In genomic region chr11:3786781-3787428, GRCh38 we compare ENCODE assay signal across 9 cellular contexts. TPM values are rescaled to one million over a fixed set of nuclear protein-coding genes. Genes with fewer than 3 reads are reported as not detected.
DNase-seq lines count a peak whose midpoint lies in the region; ATAC-seq and TF ChIP-seq lines count a peak whose summit lies in the region.
"Had no signal": no experiment of that assay in that cellular context is flagged by ENCODE, and none has a peak within 500 bp of the region (broad histone marks: within the 10 kb centered on the region; RNA-seq: fewer than 3 reads in every experiment).

No MANE protein-coding gene starts in this region.

- no peak for DNase-seq in activated CD4-positive, alpha-beta T cell treated with anti-CD3 and anti-CD28 coated beads, Interleukin-2, amount 10 ng/mL, durations not matched to agents 24 days and 14 days
- DNase-seq in activated CD4-positive, alpha-beta T cell treated with anti-CD3 and anti-CD28 coated beads, Interleukin-2, amount 50 U/mL, for 4 hours: no peak
- no peak for DNase-seq in T-cell
- DNase-seq in fibroblast of gingiva (ENCODE audit: low read depth): peak; percentile 23
- no peak for DNase-seq in progenitor cell of endocrine pancreas (ENCODE audit: low spot score, unreplicated experiment)
- no peak for DNase-seq in A673 (ENCODE audit: low spot score)
- DNase-seq in NCI-H2081 treated with DMSO at 0.1 percent for 48 hours (lab: John Stamatoyannopoulos, UW): no peak
- DNase-seq: NCI-H510A had no signal

- intact Hi-C loops in activated CD4-positive, alpha-beta T cell treated with anti-CD3 and anti-CD28 coated beads, Interleukin-2, amount 10 ng/mL, durations not matched to agents 24 days and 14 days (cut with micrococcal nuclease): loop anchor here (5.0 kb wide), 1 partner anchor 40 kb away; no protein-coding TSS in a partner anchor
- intact Hi-C loops in A673 (cut with micrococcal nuclease; ENCODE audit: unreplicated experiment): no loop called here

- H3K4me1 ChIP-seq in A673 (ENCODE audit: insufficient read depth, low read length, poor library complexity, severe bottlenecking): no peaks in the 10 kb centered on the region

- no TSS peak for BruUV-seq in A673 (replicated peaks; lab: Mats Ljungman, UMichigan)

- H3K9me3 ChIP-seq in A673 (ENCODE audit: low read depth, low read length, poor library complexity, severe bottlenecking): no peaks in the 10 kb centered on the region

- CTCF ChIA-PET in T-cell (lab: Charles Lee): interaction anchor here in 1 of 2 donors (0.8 kb wide), 1 partner anchor 22 kb away, joined by 4 read pairs; the partner anchor contains the start of gene PGAP2
- CTCF ChIA-PET in A673 (lab: Charles Lee): no interaction called here

- TF ChIP-seq CTCF in progenitor cell of endocrine pancreas (IDR thresholded peaks at IDR 0.05; ENCODE audit: unreplicated experiment): no peak
- TF ChIP-seq CTCF in A673 (conservative IDR thresholded peaks at IDR 0.05; ENCODE audit: low read depth, low read length): no peak

- peaks cover 14% of the 10 kb centered on the region for H3K36me3 ChIP-seq in A673 (ENCODE audit: insufficient read depth, low read length, poor library complexity, severe bottlenecking)

- ATAC-seq in T-cell (replicated peaks in 1 of 4): no peak
- ATAC-seq in HG03039 (IDR thresholded peaks at IDR 0.05; ENCODE audit: unreplicated experiment): no peak

- no peak overlapping the region for H3K27ac ChIP-seq in A673 (ENCODE audit: low read depth, low read length, poor library complexity, severe bottlenecking)

- H3K27me3 Mint-ChIP-seq in activated CD4-positive, alpha-beta T cell treated with anti-CD3 and anti-CD28 coated beads, Interleukin-2, amount 10 ng/mL, durations not matched to agents 24 days and 14 days: no peaks in the 10 kb centered on the region
- no peaks in the 10 kb centered on the region for H3K27me3 Mint-ChIP-seq in T-cell
- H3K27me3 Mint-ChIP-seq in progenitor cell of endocrine pancreas: no peaks in the 10 kb centered on the region

- no peak overlapping the region for H3K4me3 ChIP-seq in A673 (ENCODE audit: low read depth, low read length, poor library complexity, severe bottlenecking)

- H3K4me1 Mint-ChIP-seq in activated CD4-positive, alpha-beta T cell treated with anti-CD3 and anti-CD28 coated beads, Interleukin-2, amount 10 ng/mL, durations not matched to agents 24 days and 14 days: peaks cover 65% of the 10 kb centered on the region
- H3K4me1 Mint-ChIP-seq in T-cell: peaks cover 71 to 75% (median 74%) of the 10 kb centered on the region in 3 donors
- H3K4me1 Mint-ChIP-seq in progenitor cell of endocrine pancreas (ENCODE audit: low read depth): peaks cover 3% of the 10 kb centered on the region

- H3K36me3 Mint-ChIP-seq in activated CD4-positive, alpha-beta T cell treated with anti-CD3 and anti-CD28 coated beads, Interleukin-2, amount 10 ng/mL, durations not matched to agents 24 days and 14 days (ENCODE audit: low read depth): peaks cover 45% of the 10 kb centered on the region
- H3K36me3 Mint-ChIP-seq in T-cell (peaks cover 10% of the 10 kb centered on the region), progenitor cell of endocrine pancreas (ENCODE audit: insufficient read depth) (peaks cover 3% of the 10 kb centered on the region)

- POLR2A ChIA-PET in T-cell (lab: Charles Lee) (no interaction called here), A673 (lab: Charles Lee; ENCODE audit: low non-redundant PET) (no interaction called here)

- H3K4me3 Mint-ChIP-seq in activated CD4-positive, alpha-beta T cell treated with anti-CD3 and anti-CD28 coated beads, Interleukin-2, amount 10 ng/mL, durations not matched to agents 24 days and 14 days: peak overlapping the region; percentile 40
- H3K4me3 Mint-ChIP-seq in T-cell (peak overlapping the region in 2 of 3 donors; percentile 11 to 63), progenitor cell of endocrine pancreas (ENCODE audit: low read depth) (no peak overlapping the region)

- no peaks in the 10 kb centered on the region for H3K9me3 Mint-ChIP-seq in activated CD4-positive, alpha-beta T cell treated with anti-CD3 and anti-CD28 coated beads, Interleukin-2, amount 10 ng/mL, durations not matched to agents 24 days and 14 days
- no peaks in the 10 kb centered on the region for H3K9me3 Mint-ChIP-seq in T-cell
- H3K9me3 Mint-ChIP-seq in progenitor cell of endocrine pancreas (ENCODE audit: low read depth): no peaks in the 10 kb centered on the region

- H3K27me3 ChIP-seq in A673 (replicated peaks; ENCODE audit: insufficient read depth, low read depth, low read length, poor library complexity): no peaks in the 10 kb centered on the region

- peak overlapping the region; percentile 30 for H3K27ac Mint-ChIP-seq in activated CD4-positive, alpha-beta T cell treated with anti-CD3 and anti-CD28 coated beads, Interleukin-2, amount 10 ng/mL, durations not matched to agents 24 days and 14 days
- peak overlapping the region; percentile 76 to 85 for H3K27ac Mint-ChIP-seq in T-cell
- peak overlapping the region; percentile 56 for H3K27ac Mint-ChIP-seq in progenitor cell of endocrine pancreas

RNA-seq across cellular contexts. Expression of gene NUP98, which starts 10.4 kb away (rescaled TPM):
- 122 and 129 TPM in 2 replicates for total RNA-seq in activated CD4-positive, alpha-beta T cell treated with anti-CD3 and anti-CD28 coated beads, Interleukin-2, amount 10 ng/mL, durations not matched to agents 24 days and 14 days
- total RNA-seq in T-cell (100 to 1,000 TPM in 3 of 5 donors, 10 to 100 TPM in 2; 89.1 to 105 (median 102) TPM), progenitor cell of endocrine pancreas (80.3 and 83.4 TPM in 2 replicates), A673 (2021) (74.8 and 82.4 TPM in 2 replicates)

RNA-seq across cellular contexts. Expression of gene PGAP2, which starts 21.5 kb away (rescaled TPM):
- 30.0 and 32.5 TPM in 2 replicates for total RNA-seq in activated CD4-positive, alpha-beta T cell treated with anti-CD3 and anti-CD28 coated beads, Interleukin-2, amount 10 ng/mL, durations not matched to agents 24 days and 14 days
- total RNA-seq in T-cell (10 to 100 TPM; 22.5 to 28.2 (median 24.6) TPM), progenitor cell of endocrine pancreas (46.7 and 51.3 TPM in 2 replicates), A673 (2021) (16.2 and 21.3 TPM in 2 replicates)

RNA-seq across cellular contexts. Expression of gene RHOG, which starts 53.9 kb away (rescaled TPM):
- 174 and 176 TPM in 2 replicates for total RNA-seq in activated CD4-positive, alpha-beta T cell treated with anti-CD3 and anti-CD28 coated beads, Interleukin-2, amount 10 ng/mL, durations not matched to agents 24 days and 14 days
- total RNA-seq in T-cell: 100 to 1,000 TPM in 4 of 5 donors, 10 to 100 TPM in 1; 88.1 to 108 (median 106) TPM
- 21.4 and 25.0 TPM in 2 replicates for total RNA-seq in progenitor cell of endocrine pancreas
- 27.6 and 33.9 TPM in 2 replicates for total RNA-seq in A673 (2021)

Comparison
In these comparisons a context has a peak if more than half of its experiments do, and no peak if none do; other contexts are left out.
1. H3K27ac Mint-ChIP-seq: peak in every context shown above with its lines; median percentile 80 in T-cell; 56 in progenitor cell of endocrine pancreas; 30 in activated CD4-positive, alpha-beta T cell treated with anti-CD3 and anti-CD28 coated beads, Interleukin-2, amount 10 ng/mL, durations not matched to agents 24 days and 14 days.